Comparison of ENCODE assay signal across 7 cellular contexts in genomic region chr5:148477429-148477828, GRCh38.
"Had no signal": no experiment of that assay in that cellular context is flagged by ENCODE, and none has a peak within 500 bp of the region (broad histone marks: within the 10 kb centered on the region; RNA-seq: fewer than 3 reads in every experiment).

No MANE protein-coding gene starts in this region.

- H3K4me3 ChIP-seq: K562 had no signal

- FAIRE-seq: HepG2, HTR-8/SVneo, K562 had no signal

- DNase-seq: IMR-90, KBM-7, KG1 had no signal

- H3K27ac ChIP-seq: HL-60 had no signal
